ENCODE assay signal across 25 cellular contexts in the genomic region with DNA sequence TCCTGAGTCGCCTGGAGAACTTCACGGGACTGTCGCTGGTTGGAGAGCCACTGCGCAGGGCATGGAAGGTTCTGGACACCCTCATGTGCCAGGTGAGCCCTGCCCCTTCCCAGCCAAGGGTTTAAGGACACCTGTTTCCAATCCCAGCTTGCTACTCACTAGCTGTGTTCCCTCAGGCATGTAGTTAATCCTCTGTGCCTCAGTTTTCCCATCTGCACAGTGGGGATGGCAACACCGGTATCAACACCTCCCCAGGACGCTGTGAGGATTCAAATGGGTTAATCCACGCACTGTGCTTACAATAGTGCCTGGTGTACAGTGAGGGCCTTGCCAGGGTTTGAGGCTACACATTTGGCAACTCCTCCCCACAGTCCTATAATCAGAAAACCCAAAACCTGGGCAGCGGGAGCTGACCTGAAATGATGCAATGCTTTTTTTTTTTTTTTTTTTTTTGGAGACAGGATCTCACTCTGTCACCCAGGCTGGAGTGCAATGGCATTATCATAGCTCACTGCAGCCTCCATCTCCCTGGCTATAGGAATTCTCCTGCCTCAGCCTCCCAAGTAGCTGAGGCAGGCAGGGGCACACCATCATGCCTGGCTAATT. TPM values are rescaled to one million over a fixed set of nuclear protein-coding genes. Genes with fewer than 3 reads are reported as not detected.
"Had no signal": no experiment of that assay in that cellular context is flagged by ENCODE, and none has a peak within 500 bp of the region (broad histone marks: within the 10 kb centered on the region; RNA-seq: fewer than 3 reads in every experiment).

No MANE protein-coding gene starts in this region.

- H3K4me3 Mint-ChIP-seq: central memory CD8-positive, alpha-beta T cell; endodermal cell; mesothelial cell of epicardium; natural killer cell treated with Interleukin-12 subunit alpha and Interleukin-12 subunit beta and Interleukin-15 and Interleukin-18, amount 100 ng/mL, for 72 hours; stimulated activated naive B cell treated with anti-CD40 and anti-IgM and Interleukin-4, amounts not matched to agents 10 μg/mL and 1 μg/mL and 100 μg/mL, for 72 hours had no signal

- H3K36me3 Mint-ChIP-seq: natural killer cell treated with Interleukin-12 subunit alpha and Interleukin-12 subunit beta and Interleukin-15 and Interleukin-18, amount 100 ng/mL, for 72 hours had no signal

- FAIRE-seq: islet of Langerhans had no signal

- H3K27ac Mint-ChIP-seq: endodermal cell; mesothelial cell of epicardium; natural killer cell treated with Interleukin-12 subunit alpha and Interleukin-12 subunit beta and Interleukin-15 and Interleukin-18, amount 100 ng/mL, for 72 hours had no signal

- H3K9me3 Mint-ChIP-seq: central memory CD8-positive, alpha-beta T cell; endodermal cell; mesothelial cell of epicardium; natural killer cell treated with Interleukin-12 subunit alpha and Interleukin-12 subunit beta and Interleukin-15 and Interleukin-18, amount 100 ng/mL, for 72 hours; stimulated activated naive B cell treated with anti-CD40 and anti-IgM and Interleukin-4, amounts not matched to agents 10 μg/mL and 1 μg/mL and 100 μg/mL, for 72 hours had no signal

- DNase-seq: activated CD4-positive, alpha-beta T cell treated with anti-CD3 and anti-CD28 coated beads, Interleukin-2, amount 50 U/mL, for 1 hour; activated CD4-positive, CD25-positive, alpha-beta regulatory T cell treated with anti-CD3 and anti-CD28 coated beads, Interleukin-2, amount 50 U/mL, for 72 hours; activated CD8-positive, alpha-beta memory T cell treated with anti-CD3 and anti-CD28 coated beads for 24 hours; activated CD8-positive, alpha-beta memory T cell treated with anti-CD3 and anti-CD28 coated beads, Interleukin-2, amount 50 U/mL, for 48 hours; activated effector memory CD4-positive, alpha-beta T cell treated with Interleukin-2 at 50 U/mL for 16 hours; activated naive CD4-positive, alpha-beta T cell treated with anti-CD3 and anti-CD28 coated beads, Interleukin-2, amount 50 U/mL, for 16 hours; colonic mucosa; foreskin fibroblast; hippocampal formation; lower lobe of right lung; nucleus accumbens; spleen; stimulated activated naive B cell treated with anti-CD40 and anti-IgM and Interleukin-4, amounts not matched to agents 10 μg/mL and 1 μg/mL and 100 μg/mL, for 72 hours; T1000; thyroid gland had no signal

- ATAC-seq: natural killer cell treated with Interleukin-12 subunit alpha and Interleukin-12 subunit beta and Interleukin-15 and Interleukin-18, amount 100 ng/mL, for 72 hours had no signal

- H3K27me3 Mint-ChIP-seq: central memory CD8-positive, alpha-beta T cell; natural killer cell treated with Interleukin-12 subunit alpha and Interleukin-12 subunit beta and Interleukin-15 and Interleukin-18, amount 100 ng/mL, for 72 hours; stimulated activated naive B cell treated with anti-CD40 and anti-IgM and Interleukin-4, amounts not matched to agents 10 μg/mL and 1 μg/mL and 100 μg/mL, for 72 hours had no signal

- H3K4me1 Mint-ChIP-seq: central memory CD8-positive, alpha-beta T cell; endodermal cell had no signal

RNA-seq across cellular contexts. Expression of gene ACP4, which starts 2.1 kb away (rescaled TPM):
- total RNA-seq: ascending aorta; colonic mucosa; endodermal cell; glomerular endothelial cell; lower lobe of right lung; mesothelial cell of epicardium; natural killer cell treated with Interleukin-12 subunit alpha and Interleukin-12 subunit beta and Interleukin-15 and Interleukin-18, amount 100 ng/mL, for 72 hours; renal cortical epithelial cell; spleen; subcutaneous adipose tissue; thyroid gland; urinary bladder had no signal
- polyA plus RNA-seq: spleen, urinary bladder had no signal

RNA-seq across cellular contexts. Expression of gene GPR32, which starts 22.1 kb away (rescaled TPM):
- total RNA-seq: ascending aorta; colonic mucosa; endodermal cell; glomerular endothelial cell; lower lobe of right lung; mesothelial cell of epicardium; natural killer cell treated with Interleukin-12 subunit alpha and Interleukin-12 subunit beta and Interleukin-15 and Interleukin-18, amount 100 ng/mL, for 72 hours; renal cortical epithelial cell; spleen; subcutaneous adipose tissue; thyroid gland; urinary bladder had no signal
- polyA plus RNA-seq: spleen, urinary bladder had no signal

RNA-seq across cellular contexts. Expression of gene KLK1, which starts 31.2 kb away (rescaled TPM):
- total RNA-seq: ascending aorta; glomerular endothelial cell; natural killer cell treated with Interleukin-12 subunit alpha and Interleukin-12 subunit beta and Interleukin-15 and Interleukin-18, amount 100 ng/mL, for 72 hours; renal cortical epithelial cell; urinary bladder had no signal

RNA-seq across cellular contexts. Expression of gene KLK15, which starts 41.0 kb away (rescaled TPM):
- total RNA-seq: ascending aorta; endodermal cell; glomerular endothelial cell; lower lobe of right lung; mesothelial cell of epicardium; natural killer cell treated with Interleukin-12 subunit alpha and Interleukin-12 subunit beta and Interleukin-15 and Interleukin-18, amount 100 ng/mL, for 72 hours; renal cortical epithelial cell; spleen; subcutaneous adipose tissue; urinary bladder had no signal
- polyA plus RNA-seq: urinary bladder had no signal
